9 cellular contexts compared by ENCODE assay signal in genomic region chr9:92406506-92406905, GRCh38. TPM values are rescaled to one million over a fixed set of nuclear protein-coding genes. Genes with fewer than 3 reads are reported as not detected.
A peak's percentile ranks its signal among the peaks of the same experiment; 100 is the strongest.
DNase-seq lines count a peak whose midpoint lies in the region; ATAC-seq and TF ChIP-seq lines count a peak whose summit lies in the region.
"Had no signal": no experiment of that assay in that cellular context is flagged by ENCODE, and none has a peak within 500 bp of the region (broad histone marks: within the 10 kb centered on the region; RNA-seq: fewer than 3 reads in every experiment).

No MANE protein-coding gene starts in this region.

- H3K4me3 ChIP-seq in prostate gland, result no peak overlapping the region

- H3K27me3 Mint-ChIP-seq in chondrocyte (ENCODE audit: low read depth) (no peaks in the 10 kb centered on the region), HFFc6 (ENCODE audit: insufficient read depth) (no peaks in the 10 kb centered on the region)

- TF ChIP-seq CTCF in chondrocyte (IDR thresholded peaks at IDR 0.05) (no peak), prostate gland (IDR thresholded peaks at IDR 0.05) (no peak), HFFc6 (IDR thresholded peaks at IDR 0.05) (no peak)

- H3K4me3 Mint-ChIP-seq in chondrocyte (ENCODE audit: unreplicated experiment), result no peak overlapping the region
- H3K4me3 Mint-ChIP-seq in HFFc6, result no peak overlapping the region

- no peaks in the 10 kb centered on the region for H3K36me3 Mint-ChIP-seq in chondrocyte (ENCODE audit: low read depth)
- H3K36me3 Mint-ChIP-seq in HFFc6 (ENCODE audit: low read depth), result no peaks in the 10 kb centered on the region

- H3K9me3 Mint-ChIP-seq in chondrocyte (ENCODE audit: low read depth) (peaks cover 3% of the 10 kb centered on the region), HFFc6 (no peaks in the 10 kb centered on the region)

- no peaks in the 10 kb centered on the region for H3K4me1 ChIP-seq in prostate gland (replicated peaks)

- peak; percentile 79 for ATAC-seq in GM21717 (IDR thresholded peaks at IDR 0.05; ENCODE audit: unreplicated experiment)

- 46% methylated on average over 4 of the region's 4 CpGs for WGBS in prostate gland

- H3K36me3 ChIP-seq in prostate gland, result no peaks in the 10 kb centered on the region

- peak overlapping the region in 1 of 2 donors; percentile 18 for H3K27ac ChIP-seq in prostate gland

- intact Hi-C loops in prostate gland (cut with DNase I), result no loop called here

- TF ChIP-seq POLR2A in prostate gland (IDR thresholded peaks at IDR 0.05), result no peak

- H3K27ac Mint-ChIP-seq in chondrocyte (ENCODE audit: unreplicated experiment), result peak overlapping the region; percentile 3
- H3K27ac Mint-ChIP-seq in HFFc6, result no peak overlapping the region

- no peaks in the 10 kb centered on the region for H3K9me3 ChIP-seq in prostate gland

- peak in 10 of 14 donors; percentile 1 to 56 (median 8) for DNase-seq in C1 segment of cervical spinal cord (lab: John Stamatoyannopoulos, UW)
- DNase-seq in SKM-1 treated with dmso at 0.1 percent for 144 hours (lab: John Stamatoyannopoulos, UW; ENCODE audit: unreplicated experiment), result peak; percentile 43
- DNase-seq in chondrocyte (ENCODE audit: low spot score), result no peak
- peak; percentile 10 for DNase-seq in prostate gland (ENCODE audit: low spot score)
- no peak for DNase-seq in HFFc6
- no peak for DNase-seq in NCI-H2029 treated with DMSO at 0.1 percent for 48 hours (lab: John Stamatoyannopoulos, UW)
- DNase-seq in NCI-H82 treated with DMSO at 0.1 percent for 48 hours (lab: John Stamatoyannopoulos, UW; ENCODE audit: unreplicated experiment), result no peak

- H3K27me3 ChIP-seq in prostate gland (replicated peaks; ENCODE audit: insufficient read depth), result no peaks in the 10 kb centered on the region

- H3K4me1 Mint-ChIP-seq in chondrocyte (ENCODE audit: low read depth) (peaks cover 71% of the 10 kb centered on the region), HFFc6 (ENCODE audit: low read depth) (peaks cover 29% of the 10 kb centered on the region)

RNA-seq across cellular contexts. Expression of gene OGN, which starts 2.1 kb away (rescaled TPM):
- total RNA-seq in chondrocyte, result 27.4 to 72.6 TPM (median 30.3 TPM) in 3 replicates
- total RNA-seq in prostate gland, result 10 to 100 TPM in 1 of 2 donors, 1 to 10 TPM in 1; 6.9 to 24.4 TPM
- under 1 TPM in 1 of 6 experiments, not detected in 5; 0.12 TPM for total RNA-seq in HFFc6 (2021; fragmentation: NEBNext Ultra II Directional; extraction: Animal tissue kit (Norgen Biotek cat#: 25700))
- total RNA-seq: activated CD8-positive, alpha-beta memory T cell treated with anti-CD3 and anti-CD28 coated beads for 36 hours had no signal

RNA-seq across cellular contexts. Expression of gene OMD, which starts 17.8 kb away (rescaled TPM):
- total RNA-seq in chondrocyte, result 25.6 to 148 TPM (median 28.5 TPM) in 3 replicates
- total RNA-seq in prostate gland, result 1 to 10 TPM; 3.6 to 6.5 TPM
- total RNA-seq in HFFc6 (2021; fragmentation: NEBNext Ultra II Directional; extraction: Animal tissue kit (Norgen Biotek cat#: 25700)), result not detected
- total RNA-seq: activated CD8-positive, alpha-beta memory T cell treated with anti-CD3 and anti-CD28 coated beads for 36 hours had no signal

Comparison
In these comparisons a context has a peak if more than half of its experiments do, and no peak if none do; other contexts are left out.
1. DNase-seq: peak in C1 segment of cervical spinal cord (10 of 14), SKM-1 treated with dmso at 0.1 percent for 144 hours (single experiment) and prostate gland (single experiment); none in chondrocyte (single experiment), HFFc6 (single experiment), NCI-H2029 treated with DMSO at 0.1 percent for 48 hours (single experiment) and NCI-H82 treated with DMSO at 0.1 percent for 48 hours (single experiment).
2. RNA of gene OGN, which starts 2.1 kb away (total RNA-seq): 27.4 to 72.6 TPM in chondrocyte and 6.9 to 24.4 TPM in prostate gland; 0.12 TPM in HFFc6; every median in the first group is over 4 times any median in the second.
3. RNA of gene OMD, which starts 17.8 kb away (total RNA-seq): 25.6 to 148 TPM in chondrocyte and 3.6 to 6.5 TPM in prostate gland; not detected in HFFc6; every median in the first group is over 4 times any median in the second.